Comparison of ENCODE assay signal across 8 cellular contexts in the genomic region with DNA sequence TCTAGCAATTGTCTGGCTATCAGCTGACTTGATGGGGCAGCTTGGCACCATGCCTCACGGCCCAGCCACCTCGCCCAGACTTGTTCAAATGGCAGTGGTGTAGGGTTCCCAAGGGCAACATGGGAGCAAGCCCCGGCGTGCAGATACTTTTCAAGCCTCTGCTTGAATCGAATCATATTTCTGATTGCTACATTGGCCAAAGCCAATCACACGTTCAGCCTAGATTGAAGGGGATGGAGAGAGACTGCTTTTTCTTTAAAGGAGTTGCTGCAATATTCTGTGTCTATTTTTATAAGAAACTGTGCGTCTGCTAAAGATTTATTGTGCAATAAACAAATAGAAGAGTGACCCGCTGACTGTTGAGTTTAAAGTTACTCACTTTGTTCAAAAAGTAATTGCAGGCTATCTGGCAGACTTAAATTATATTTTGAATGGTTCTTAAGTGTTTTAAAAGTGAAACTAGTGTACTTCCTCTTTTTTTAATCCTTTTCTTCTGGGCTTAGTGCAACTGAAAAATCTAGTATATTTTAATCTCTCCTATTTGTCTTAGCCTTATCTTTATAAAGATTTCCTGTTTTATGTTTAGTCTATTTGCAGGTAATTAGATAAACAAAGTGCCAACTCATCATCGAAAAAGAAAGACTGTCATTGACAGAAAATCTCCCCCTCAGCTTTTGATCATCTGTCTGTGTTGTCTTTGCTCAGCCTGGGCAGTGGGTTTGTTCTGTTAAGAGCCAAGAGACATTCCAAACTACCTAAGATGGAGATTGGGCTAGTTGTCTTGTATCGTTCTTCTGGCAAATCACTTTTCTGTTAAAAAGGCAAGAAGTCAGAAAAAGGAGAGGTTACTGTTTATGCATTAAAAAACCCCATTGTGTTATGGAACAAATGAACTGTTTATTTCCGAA.
A peak's percentile ranks its signal among the peaks of the same experiment; 100 is the strongest.
DNase-seq lines count a peak whose midpoint lies in the region; ATAC-seq and TF ChIP-seq lines count a peak whose summit lies in the region.

No MANE protein-coding gene starts in this region.

- H3K36me3 Mint-ChIP-seq in type B pancreatic cell, result no peaks in the 10 kb centered on the region

- peak; percentile 87 for ATAC-seq in GM18502 (IDR thresholded peaks at IDR 0.05; ENCODE audit: poor library complexity, unreplicated experiment)
- peak; percentile 61 for ATAC-seq in HG03039 (IDR thresholded peaks at IDR 0.05; ENCODE audit: unreplicated experiment)

- peaks cover 8% of the 10 kb centered on the region for H3K4me1 Mint-ChIP-seq in type B pancreatic cell (ENCODE audit: unreplicated experiment)

- no peaks in the 10 kb centered on the region for H3K9me3 Mint-ChIP-seq in type B pancreatic cell

- peak overlapping the region; percentile 50 for H3K4me3 Mint-ChIP-seq in type B pancreatic cell

- H3K27me3 Mint-ChIP-seq in type B pancreatic cell, result no peaks in the 10 kb centered on the region

- H3K27ac Mint-ChIP-seq in type B pancreatic cell, result no peak overlapping the region

- DNase-seq in NCI-H748 treated with DMSO at 0.1 percent for 48 hours (lab: John Stamatoyannopoulos, UW) (peak; percentile 71), fibroblast of gingiva (ENCODE audit: low read depth) (peak; percentile 92), type B pancreatic cell (ENCODE audit: extremely low spot score, unreplicated experiment) (no peak), EL (no peak)
- DNase-seq in activated T-cell treated with anti-CD3 and anti-CD28 coated beads, Interleukin-2, amount 50 U/mL, for 48 hours, result no peak
- no peak for DNase-seq in activated CD4-positive, CD25-positive, alpha-beta regulatory T cell (lab: John Stamatoyannopoulos, UW)

- no peak for TF ChIP-seq CTCF in type B pancreatic cell (conservative IDR thresholded peaks at IDR 0.05)

Comparison
In these comparisons a context has a peak if more than half of its experiments do, and no peak if none do; other contexts are left out.
1. DNase-seq: peak in NCI-H748 treated with DMSO at 0.1 percent for 48 hours (single experiment) and fibroblast of gingiva (single experiment); none in type B pancreatic cell (single experiment), EL (single experiment), activated T-cell treated with anti-CD3 and anti-CD28 coated beads, Interleukin-2, amount 50 U/mL, for 48 hours (0 of 2) and activated CD4-positive, CD25-positive, alpha-beta regulatory T cell (0 of 4).